Comparison of ENCODE assay signal across 8 cellular contexts in the genomic region with DNA sequence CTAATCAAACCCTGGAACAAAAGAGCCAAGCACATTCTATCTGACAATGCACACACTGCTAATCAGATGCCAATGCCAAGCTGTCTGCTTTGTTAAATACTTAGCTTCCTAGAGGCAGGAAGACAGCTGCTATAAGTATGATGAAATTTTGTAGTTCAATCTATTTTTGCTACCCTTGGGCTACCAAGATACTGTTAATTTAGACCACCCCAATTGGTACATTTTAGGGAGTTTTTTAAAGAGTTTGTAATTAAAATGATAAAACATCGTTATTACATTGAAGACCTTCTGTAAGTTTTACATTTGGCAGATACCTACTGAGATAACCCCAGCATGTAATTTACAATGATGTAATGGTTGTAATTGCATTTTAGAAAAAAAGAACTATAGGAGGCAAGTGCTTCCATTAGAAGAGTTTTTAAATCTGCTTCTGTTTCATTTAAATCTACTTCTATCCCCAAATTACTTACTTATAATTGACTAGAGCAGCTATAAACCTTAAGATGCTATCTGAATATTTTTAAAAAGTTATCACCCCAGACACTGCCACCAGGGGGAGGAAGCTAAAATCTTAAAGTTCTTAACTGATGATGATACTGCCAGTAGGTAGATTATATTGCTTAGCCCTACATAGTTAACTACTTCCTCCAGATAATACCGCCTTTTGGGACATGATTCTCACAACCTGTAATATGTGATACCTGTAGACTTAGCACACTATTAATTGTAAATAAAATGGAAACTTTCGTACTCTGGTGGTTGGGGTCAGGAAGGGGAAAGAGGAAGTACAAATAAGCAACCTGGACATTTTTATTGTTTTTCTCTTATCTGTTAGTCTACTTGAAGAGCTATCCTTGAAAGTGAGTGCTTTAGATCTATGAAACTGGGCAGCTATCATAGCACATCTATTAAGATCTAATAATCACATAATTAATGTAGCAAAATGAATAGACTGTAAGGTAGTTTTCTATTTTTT.
DNase-seq lines count a peak whose midpoint lies in the region; ATAC-seq and TF ChIP-seq lines count a peak whose summit lies in the region.

No MANE protein-coding gene starts in this region.

- H3K9me3 Mint-ChIP-seq in osteocyte (ENCODE audit: unreplicated experiment), result peaks cover 7% of the 10 kb centered on the region
- no peaks in the 10 kb centered on the region for H3K9me3 Mint-ChIP-seq in stimulated activated effector memory CD8-positive, alpha-beta T cell treated with anti-CD3 and anti-CD28 coated beads, Interleukin-12 subunit alpha, Interleukin-12 subunit beta, amount 100 ng/mL, for 72 hours
- H3K9me3 Mint-ChIP-seq in activated T-helper 17 cell treated with anti-CD3 and anti-CD28 coated beads, Interleukin-2, amount 50 U/mL, for 72 hours, result no peaks in the 10 kb centered on the region

- no peak overlapping the region for H3K27ac Mint-ChIP-seq in osteocyte (ENCODE audit: unreplicated experiment)
- no peak overlapping the region for H3K27ac Mint-ChIP-seq in stimulated activated effector memory CD8-positive, alpha-beta T cell treated with anti-CD3 and anti-CD28 coated beads, Interleukin-12 subunit alpha, Interleukin-12 subunit beta, amount 100 ng/mL, for 72 hours
- no peak overlapping the region for H3K27ac Mint-ChIP-seq in activated T-helper 17 cell treated with anti-CD3 and anti-CD28 coated beads, Interleukin-2, amount 50 U/mL, for 72 hours

- H3K4me1 Mint-ChIP-seq in osteocyte (ENCODE audit: unreplicated experiment), result peaks cover 21% of the 10 kb centered on the region
- no peaks in the 10 kb centered on the region for H3K4me1 Mint-ChIP-seq in stimulated activated effector memory CD8-positive, alpha-beta T cell treated with anti-CD3 and anti-CD28 coated beads, Interleukin-12 subunit alpha, Interleukin-12 subunit beta, amount 100 ng/mL, for 72 hours
- H3K4me1 Mint-ChIP-seq in activated T-helper 17 cell treated with anti-CD3 and anti-CD28 coated beads, Interleukin-2, amount 50 U/mL, for 72 hours, result no peaks in the 10 kb centered on the region

- ATAC-seq in stimulated activated effector memory CD8-positive, alpha-beta T cell treated with anti-CD3 and anti-CD28 coated beads, Interleukin-12 subunit alpha, Interleukin-12 subunit beta, amount 100 ng/mL, for 72 hours, result no peak
- ATAC-seq in activated T-helper 17 cell treated with anti-CD3 and anti-CD28 coated beads, Interleukin-2, amount 50 U/mL, for 72 hours (replicated peaks), result no peak

- H3K36me3 Mint-ChIP-seq in osteocyte (ENCODE audit: unreplicated experiment), result peaks cover 11% of the 10 kb centered on the region
- no peaks in the 10 kb centered on the region for H3K36me3 Mint-ChIP-seq in stimulated activated effector memory CD8-positive, alpha-beta T cell treated with anti-CD3 and anti-CD28 coated beads, Interleukin-12 subunit alpha, Interleukin-12 subunit beta, amount 100 ng/mL, for 72 hours
- H3K36me3 Mint-ChIP-seq in activated T-helper 17 cell treated with anti-CD3 and anti-CD28 coated beads, Interleukin-2, amount 50 U/mL, for 72 hours (ENCODE audit: low read depth), result peaks cover 5% of the 10 kb centered on the region

- H3K27me3 Mint-ChIP-seq in osteocyte (ENCODE audit: unreplicated experiment), result no peaks in the 10 kb centered on the region
- no peaks in the 10 kb centered on the region for H3K27me3 Mint-ChIP-seq in activated T-helper 17 cell treated with anti-CD3 and anti-CD28 coated beads, Interleukin-2, amount 50 U/mL, for 72 hours

- peak; percentile 1 for DNase-seq in COLO668 (lab: John Stamatoyannopoulos, UW; ENCODE audit: unreplicated experiment)
- peak; percentile 50 for DNase-seq in HT1080 (ENCODE audit: low read depth)
- peak; percentile 10 for DNase-seq in SHP77 treated with DMSO at 0.1 percent for 48 hours (lab: John Stamatoyannopoulos, UW)
- peak; percentile 12 for DNase-seq in effector CD4-positive, alpha-beta T cell
- no peak for DNase-seq in osteocyte (ENCODE audit: extremely low spot score, unreplicated experiment)
- DNase-seq in stimulated activated effector memory CD8-positive, alpha-beta T cell treated with anti-CD3 and anti-CD28 coated beads, Interleukin-12 subunit alpha, Interleukin-12 subunit beta, amount 100 ng/mL, for 72 hours (ENCODE audit: low spot score in 2 of 2), result no peak
- no peak for DNase-seq in HPDE6-E6E7 (ENCODE audit: extremely low spot score)

- no peak overlapping the region for H3K4me3 Mint-ChIP-seq in osteocyte (ENCODE audit: unreplicated experiment)
- H3K4me3 Mint-ChIP-seq in stimulated activated effector memory CD8-positive, alpha-beta T cell treated with anti-CD3 and anti-CD28 coated beads, Interleukin-12 subunit alpha, Interleukin-12 subunit beta, amount 100 ng/mL, for 72 hours, result no peak overlapping the region
- no peak overlapping the region for H3K4me3 Mint-ChIP-seq in activated T-helper 17 cell treated with anti-CD3 and anti-CD28 coated beads, Interleukin-2, amount 50 U/mL, for 72 hours

- peak; percentile 40 for TF ChIP-seq CTCF in osteocyte (IDR thresholded peaks at IDR 0.05)

Comparison
In these comparisons a context has a peak if more than half of its experiments do, and no peak if none do; other contexts are left out.
1. DNase-seq: peak in COLO668 (single experiment), HT1080 (single experiment), SHP77 treated with DMSO at 0.1 percent for 48 hours (single experiment) and effector CD4-positive, alpha-beta T cell (single experiment); none in osteocyte (single experiment), stimulated activated effector memory CD8-positive, alpha-beta T cell treated with anti-CD3 and anti-CD28 coated beads, Interleukin-12 subunit alpha, Interleukin-12 subunit beta, amount 100 ng/mL, for 72 hours (0 of 2) and HPDE6-E6E7 (single experiment).